10 cellular contexts compared by ENCODE assay signal in genomic region chr16:67934306-67935095, GRCh38. TPM values are rescaled to one million over a fixed set of nuclear protein-coding genes. Genes with fewer than 3 reads are reported as not detected.
DNase-seq lines count a peak whose midpoint lies in the region; ATAC-seq, FAIRE-seq and TF ChIP-seq lines count a peak whose summit lies in the region.
"Had no signal": no experiment of that assay in that cellular context is flagged by ENCODE, and none has a peak within 500 bp of the region (broad histone marks: within the 10 kb centered on the region; RNA-seq: fewer than 3 reads in every experiment).

No MANE protein-coding gene starts in this region.

- intact Hi-C loops in pancreas (cut with DNase I) = loop anchor here in 2 of 3 donors (5.0 to 10.0 kb wide), 4 partner anchors 37 to 410 kb away; partner anchors contain the start of genes NRN1L (in 1 of the 2) and RIPOR1 (in 1 of the 2)

- H2AFZ ChIP-seq in OCI-LY3 (ENCODE audit: low read depth, low read length) = no peak overlapping the region

- peak overlapping the region; percentile 96 for H3K4me2 ChIP-seq in OCI-LY3 (ENCODE audit: low read length)

- peaks cover 39% of the 10 kb centered on the region for H3K79me2 ChIP-seq in OCI-LY3 (ENCODE audit: low read length)

- H3K9ac ChIP-seq in ES-I3 (ENCODE audit: low read depth, low read length) = peak overlapping the region; percentile 99
- no peak overlapping the region; the same call in 1 of the 2 replicates for H3K9ac ChIP-seq in OCI-LY3 (ENCODE audit: low read length)

- POLR2A ChIA-PET in GM10248 (lab: Yijun Ruan, JAX) = interaction anchor here (0.6 kb wide), 1 partner anchor 128 kb away, joined by 3 read pairs; the partner anchor contains the start of gene RANBP10

- DNase-seq in pancreas (peak in 4 of 6 donors; percentile 36 to 83 (median 57)), GM10248 (ENCODE audit: extremely low spot score) (no peak)
- DNase-seq: activated CD4-positive, alpha-beta T cell treated with anti-CD3 and anti-CD28 coated beads, Interleukin-2, amount 50 U/mL, for 4 hours had no signal

- H3K4me3 ChIP-seq in OCI-LY3 (ENCODE audit: low read length) (peak overlapping the region; percentile 93), esophagus (ENCODE audit: low read depth in 1 of 2, low read length in 2 of 2) (peak overlapping the region; percentile 70 to 95), pancreas (peak overlapping the region in 3 of 4 donors; percentile 90 to 94 (median 92))

- CTCF ChIA-PET in GM10248 (lab: Yijun Ruan, JAX) = interaction anchor here (1.1 to 7.0 kb wide), 13 partner anchors 10 to 413 kb away, joined by 3 to 38 read pairs (median 3); no protein-coding TSS in a partner anchor

- no peaks in the 10 kb centered on the region for H3K36me3 ChIP-seq in ES-I3 (ENCODE audit: insufficient read depth, low read length)
- H3K36me3 ChIP-seq in OCI-LY3 (replicated peaks; ENCODE audit: low read depth, low read length) = peaks cover 48% of the 10 kb centered on the region
- H3K36me3 ChIP-seq in esophagus (ENCODE audit: control insufficient read depth in 2 of 2, insufficient read depth in 2 of 2, low read length in 1 of 2) = peaks cover 0 to 19% of the 10 kb centered on the region in 2 donors
- H3K36me3 ChIP-seq in pancreas = peaks cover 0 to 5% (median 0%) of the 10 kb centered on the region in 3 donors

- H3K4me1 ChIP-seq in ES-I3 (ENCODE audit: insufficient read depth, low read length) (no peaks in the 10 kb centered on the region), OCI-LY3 (ENCODE audit: low read length) (peaks cover 24% of the 10 kb centered on the region), esophagus (ENCODE audit: control insufficient read depth in 2 of 2, insufficient read depth in 2 of 2, low read length in 1 of 2) (peaks cover 3 to 18% of the 10 kb centered on the region in 2 donors), pancreas (peaks cover 0 to 23% (median 4%) of the 10 kb centered on the region in 3 donors)

- no peak for TF ChIP-seq CTCF in OCI-LY3 (IDR thresholded peaks at IDR 0.05; ENCODE audit: low read depth, low read length)
- TF ChIP-seq CTCF in pancreas (IDR thresholded peaks at IDR 0.05) = no peak
- TF ChIP-seq CTCF in GM10248 (IDR thresholded peaks at IDR 0.05; ENCODE audit: control extremely low read depth, extremely low read depth, low read depth, missing control alignments) = no peak

- H4K20me1 ChIP-seq in OCI-LY3 (ENCODE audit: insufficient read depth, low read length) = peaks cover 9% of the 10 kb centered on the region

- no peaks in the 10 kb centered on the region for H3K27me3 ChIP-seq in OCI-LY3 (ENCODE audit: low read depth, low read length)
- H3K27me3 ChIP-seq in esophagus (ENCODE audit: control insufficient read depth in 1 of 2, insufficient read depth in 2 of 2, low read length in 2 of 2) = no peaks in the 10 kb centered on the region
- no peaks in the 10 kb centered on the region for H3K27me3 ChIP-seq in pancreas

- FAIRE-seq in pancreas (lab: Jason Lieb, UNC) = no peak
- FAIRE-seq: H54 had no signal

- H3K27ac ChIP-seq in OCI-LY3 (ENCODE audit: low read length) (no peak overlapping the region), esophagus (ENCODE audit: low read depth in 2 of 2, low read length in 1 of 2) (no peak overlapping the region), pancreas (peak overlapping the region in 2 of 4 donors; percentile 85 to 95)

- ATAC-seq in pancreas (no peak), HG02970 (IDR thresholded peaks at IDR 0.05; ENCODE audit: low FRiP score, unreplicated experiment) (no peak), HG03025 (IDR thresholded peaks at IDR 0.05; ENCODE audit: low FRiP score, unreplicated experiment) (no peak), GM18867 (IDR thresholded peaks at IDR 0.05; ENCODE audit: unreplicated experiment) (no peak)

- WGBS in esophagus, 2 donors = 63 to 66% methylated on average over 13 of the region's 13 CpGs
- WGBS in pancreas, 2 donors = 28 to 30% methylated on average over 13 of the region's 13 CpGs

- no peaks in the 10 kb centered on the region for H3K9me3 ChIP-seq in ES-I3 (ENCODE audit: control insufficient read depth, insufficient read depth, low read length)
- no peaks in the 10 kb centered on the region for H3K9me3 ChIP-seq in OCI-LY3 (ENCODE audit: insufficient read depth, low read length)
- H3K9me3 ChIP-seq in esophagus (ENCODE audit: control insufficient read depth in 2 of 2, insufficient read depth in 1 of 2, low read depth in 1 of 2, low read length in 1 of 2) = no peaks in the 10 kb centered on the region
- no peaks in the 10 kb centered on the region for H3K9me3 ChIP-seq in pancreas

RNA-seq across cellular contexts. Expression of gene PSMB10, which starts 2.1 kb away (rescaled TPM):
- polyA plus RNA-seq in esophagus = 10 to 100 TPM; 39.5 to 54.8 TPM
- 10 to 100 TPM; 40.0 to 62.2 (median 51.3) TPM for total RNA-seq in pancreas
- polyA plus RNA-seq in pancreas = 100 to 1,000 TPM in 1 of 2 donors, 10 to 100 TPM in 1; 65.7 to 195 TPM

RNA-seq across cellular contexts. Expression of gene CTRL, which starts 2.8 kb away (rescaled TPM):
- polyA plus RNA-seq in esophagus (under 1 TPM; 0.41 to 0.77 TPM), pancreas (100 to 1,000 TPM; 580 to 609 TPM)
- total RNA-seq in pancreas = 1,000 to 10,000 TPM in 2 of 6 donors, 100 to 1,000 TPM in 4; 559 to 2,165 (median 815) TPM

RNA-seq across cellular contexts. Expression of gene LCAT, which starts 9.4 kb away (rescaled TPM):
- polyA plus RNA-seq in esophagus (10 to 100 TPM in 1 of 2 donors, 1 to 10 TPM in 1; 6.2 to 22.9 TPM), pancreas (10 to 100 TPM; 54.3 to 65.5 TPM)
- 10 to 100 TPM in 2 of 6 donors, 1 to 10 TPM in 4; 2.8 to 12.4 (median 8.5) TPM for total RNA-seq in pancreas

RNA-seq across cellular contexts. Expression of gene SLC12A4, which starts 33.9 kb away (rescaled TPM):
- polyA plus RNA-seq in esophagus = 10 to 100 TPM in 1 of 2 donors, 1 to 10 TPM in 1; 9.1 to 17.4 TPM
- total RNA-seq in pancreas = 10 to 100 TPM; 15.8 to 46.4 (median 27.9) TPM
- 10 to 100 TPM; 21.0 to 44.8 TPM for polyA plus RNA-seq in pancreas

RNA-seq across cellular contexts. Expression of gene PSKH1, which starts 41.4 kb away (rescaled TPM):
- polyA plus RNA-seq in esophagus (10 to 100 TPM; 12.5 to 13.7 TPM), pancreas (10 to 100 TPM; 12.7 to 15.9 TPM)
- 10 to 100 TPM; 13.9 to 17.7 (median 15.7) TPM for total RNA-seq in pancreas

Comparison
In these comparisons a context has a peak if more than half of its experiments do, and no peak if none do; other contexts are left out.
1. RNA of gene CTRL, which starts 2.8 kb away (polyA plus RNA-seq): 580 to 609 TPM in pancreas; 0.41 to 0.77 TPM in esophagus; every median in the first group is over 100 times any median in the second.
2. Peak in every context shown above with its lines, with median percentiles within 50 percentile points of each other: H3K4me3 ChIP-seq.